Comparison of ENCODE assay signal across 7 cellular contexts in the genomic region with DNA sequence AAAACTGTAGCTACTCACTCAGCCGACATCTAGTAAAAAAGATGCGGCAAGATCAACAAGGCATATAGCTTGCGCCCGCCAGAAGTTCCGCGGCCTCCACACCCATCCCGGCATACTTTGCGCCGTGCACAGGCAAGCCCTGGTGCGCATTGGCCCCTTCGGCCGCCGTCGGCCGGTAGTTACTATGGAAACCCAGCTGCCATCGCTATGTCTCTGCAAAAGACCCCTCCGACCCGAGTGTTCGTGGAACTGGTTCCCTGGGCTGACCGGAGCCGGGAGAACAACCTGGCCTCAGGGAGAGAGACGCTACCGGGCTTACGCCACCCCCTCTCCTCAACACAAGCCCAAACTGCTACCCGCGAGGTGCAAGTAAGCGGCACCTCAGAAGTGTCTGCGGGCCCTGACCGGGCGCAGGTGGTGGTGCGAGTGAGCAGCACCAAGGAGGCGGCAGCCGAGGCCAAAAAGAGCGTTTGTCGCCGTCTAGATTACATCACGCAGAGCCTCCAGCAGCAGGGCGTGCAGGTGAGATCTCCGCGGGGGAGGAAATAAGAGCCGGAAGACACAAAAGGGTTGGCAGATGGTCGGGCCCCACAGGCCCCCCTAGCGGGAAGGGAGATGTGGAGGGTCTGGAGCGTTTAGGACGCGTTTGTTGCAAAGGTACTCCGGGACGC. TPM values are rescaled to one million over a fixed set of nuclear protein-coding genes. Genes with fewer than 3 reads are reported as not detected.
A peak's percentile ranks its signal among the peaks of the same experiment; 100 is the strongest.
DNase-seq lines count a peak whose midpoint lies in the region; ATAC-seq lines count a peak whose summit lies in the region.

Gene IRAK1BP1 (plus strand): TSS at position 182 of the 671 bp plus-strand sequence. CDS start 26 bp downstream, at position 208.

- ATAC-seq in GM18498 (IDR thresholded peaks at IDR 0.05; ENCODE audit: unreplicated experiment): peak; percentile 98
- peak; percentile 96 for ATAC-seq in HG02884 (IDR thresholded peaks at IDR 0.05; ENCODE audit: unreplicated experiment)
- peak; percentile 98 for ATAC-seq in sciatic nerve

- intact Hi-C loops in sciatic nerve (cut with DNase I): no loop called here

- peak; percentile 65 to 79 for DNase-seq in NCI-H187 (lab: John Stamatoyannopoulos, UW)
- peak; percentile 14 for DNase-seq in T-helper 22 cell (ENCODE audit: low read depth)
- DNase-seq in astrocyte of the hippocampus (ENCODE audit: low read depth, low spot score): peak; percentile 93
- DNase-seq in iPS DF 19.7 (ENCODE audit: low read depth, low spot score): peak; percentile 78
- DNase-seq in sciatic nerve (ENCODE audit: low spot score): peak; percentile 86

RNA-seq across cellular contexts. Expression of gene IRAK1BP1, which starts in this region (rescaled TPM):
- 5.2 TPM for total RNA-seq in sciatic nerve

Comparison
In these comparisons a context has a peak if more than half of its experiments do, and no peak if none do; other contexts are left out.
1. Peak in every context shown above with its lines: DNase-seq and ATAC-seq.
2. DNase-seq: peak in every context shown above with its lines; median percentile 93 in astrocyte of the hippocampus; 86 in sciatic nerve; 78 in iPS DF 19.7; 72 in NCI-H187; 14 in T-helper 22 cell.